ENCODE assay signal across 8 cellular contexts in the genomic region with DNA sequence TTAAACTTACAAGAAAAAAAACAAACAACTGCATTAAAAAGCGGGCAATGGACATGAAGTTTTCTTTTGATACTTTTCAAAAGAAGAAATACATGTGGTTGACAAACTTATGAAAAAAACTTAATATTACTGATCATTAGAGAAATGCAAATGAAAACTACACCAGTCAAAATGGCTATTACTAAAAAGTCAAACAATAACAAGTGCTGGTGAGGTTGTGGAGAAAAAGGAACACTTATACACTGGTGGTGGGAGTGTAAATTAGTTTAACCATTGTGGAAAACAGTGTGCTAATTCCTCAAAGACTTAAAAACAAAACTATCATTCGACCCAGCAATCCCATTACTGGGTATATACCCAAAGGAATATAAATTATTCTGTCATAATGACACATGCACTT.
"Had no signal": no experiment of that assay in that cellular context is flagged by ENCODE, and none has a peak within 500 bp of the region (broad histone marks: within the 10 kb centered on the region; RNA-seq: fewer than 3 reads in every experiment).

No MANE protein-coding gene starts in this region.

- H3K4me3 ChIP-seq: GM12878 had no signal

- ATAC-seq: GM12878 had no signal

- DNase-seq: GDM1, GF-D8 had no signal

- FAIRE-seq: G401.6, GM12878, GM12891, GM12892, GM18507, GM19239 had no signal
